23 cellular contexts compared by ENCODE assay signal in the genomic region with DNA sequence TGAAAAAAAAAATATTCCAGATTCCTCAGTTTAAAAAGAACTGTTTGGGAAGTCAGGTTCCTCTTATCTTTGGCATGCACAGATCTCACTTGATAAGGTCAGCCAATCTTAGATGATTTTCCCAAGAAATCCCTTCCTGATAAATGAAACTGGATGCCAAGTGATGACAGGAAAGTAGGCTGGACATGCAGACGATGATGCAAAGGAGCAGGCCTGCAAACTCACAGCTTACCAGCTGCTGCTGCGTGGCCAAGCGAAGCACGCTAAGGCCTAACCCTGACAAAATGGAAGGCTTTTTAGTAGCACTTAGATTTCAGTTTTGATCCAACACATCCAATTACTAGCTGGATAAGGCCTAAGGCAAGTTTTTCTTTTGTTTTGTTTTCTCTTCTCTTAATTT. TPM values are rescaled to one million over a fixed set of nuclear protein-coding genes. Genes with fewer than 3 reads are reported as not detected.
DNase-seq lines count a peak whose midpoint lies in the region; ATAC-seq and TF ChIP-seq lines count a peak whose summit lies in the region.
"Had no signal": no experiment of that assay in that cellular context is flagged by ENCODE, and none has a peak within 500 bp of the region (broad histone marks: within the 10 kb centered on the region; RNA-seq: fewer than 3 reads in every experiment).

No MANE protein-coding gene starts in this region.

- H3K9ac ChIP-seq in SK-N-SH, result no peak overlapping the region

- no peak overlapping the region for H3K4me3 Mint-ChIP-seq in activated T-cell treated with anti-CD3 and anti-CD28 coated beads, Interleukin-2, amount 50 U/mL, for 72 hours
- H3K4me3 Mint-ChIP-seq: B cell; CD4-positive, CD25-positive, alpha-beta regulatory T cell had no signal

- no peak for TF ChIP-seq CTCF in SK-N-SH (IDR thresholded peaks at IDR 0.05)
- TF ChIP-seq CTCF in cardiac fibroblast (IDR thresholded peaks at IDR 0.05; ENCODE audit: low read depth, low read length), result no peak
- no peak for TF ChIP-seq CTCF in hepatocyte (IDR thresholded peaks at IDR 0.05; ENCODE audit: poor library complexity)
- no peak for TF ChIP-seq CTCF in transverse colon (IDR thresholded peaks at IDR 0.05)

- TF ChIP-seq POLR2A in transverse colon (IDR thresholded peaks at IDR 0.05), result no peak

- no peaks in the 10 kb centered on the region for H3K9me3 Mint-ChIP-seq in activated T-cell treated with anti-CD3 and anti-CD28 coated beads, Interleukin-2, amount 50 U/mL, for 72 hours
- H3K9me3 Mint-ChIP-seq: CD4-positive, CD25-positive, alpha-beta regulatory T cell had no signal

- peaks cover 31% of the 10 kb centered on the region for H3K4me1 Mint-ChIP-seq in activated T-cell treated with anti-CD3 and anti-CD28 coated beads, Interleukin-2, amount 50 U/mL, for 72 hours (ENCODE audit: low read depth)
- H3K4me1 Mint-ChIP-seq: B cell had no signal

- POLR2A ChIA-PET in SK-N-SH (lab: Yijun Ruan, JAX), result interaction anchor here (1.2 kb wide), 1 partner anchor 11 kb away, joined by 6 read pairs; no protein-coding TSS in a partner anchor

- no peaks in the 10 kb centered on the region for H3K9me2 ChIP-seq in SK-N-SH
- no peaks in the 10 kb centered on the region for H3K9me2 ChIP-seq in hepatocyte (replicated peaks; ENCODE audit: insufficient read depth)

- H3K79me2 ChIP-seq in SK-N-SH (ENCODE audit: insufficient read depth) (peaks cover 8% of the 10 kb centered on the region; the same call in 1 of the 2 replicates), hepatocyte (peaks cover 31% of the 10 kb centered on the region)

- peaks cover 0 to 6% of the 10 kb centered on the region in 2 experiments; a peak in 2 of 4 replicates for H3K4me1 ChIP-seq in SK-N-SH (ENCODE audit: control insufficient read depth in 1 of 2, insufficient read depth in 2 of 2, low read depth in 1 of 2, low read length in 1 of 2)
- no peaks in the 10 kb centered on the region for H3K4me1 ChIP-seq in hepatocyte (ENCODE audit: insufficient read depth)
- H3K4me1 ChIP-seq in transverse colon, result no peaks in the 10 kb centered on the region
- H3K4me1 ChIP-seq: Caco-2 had no signal

- H3K36me3 Mint-ChIP-seq in activated T-cell treated with anti-CD3 and anti-CD28 coated beads, Interleukin-2, amount 50 U/mL, for 72 hours (ENCODE audit: insufficient read depth in 2 of 2), result peaks cover 7 to 21% of the 10 kb centered on the region in 2 donors

- peaks cover 38 to 54% of the 10 kb centered on the region in 2 experiments for H3K36me3 ChIP-seq in SK-N-SH (replicated peaks in 1 of 2; ENCODE audit: control insufficient read depth in 1 of 2, insufficient read depth in 2 of 2, low read length in 1 of 2)
- H3K36me3 ChIP-seq in hepatocyte (replicated peaks; ENCODE audit: insufficient read depth, low read depth), result no peaks in the 10 kb centered on the region
- peaks cover 0 to 31% (median 13%) of the 10 kb centered on the region in 4 donors for H3K36me3 ChIP-seq in transverse colon

- TF ChIP-seq EP300 in SK-N-SH (IDR thresholded peaks at IDR 0.05; ENCODE audit: borderline replicate concordance in 1 of 2, low read depth in 1 of 2, low read length in 1 of 2) (no peak), transverse colon (IDR thresholded peaks at IDR 0.05; ENCODE audit: low read depth) (no peak)

- ATAC-seq in SK-N-SH treated with all-trans-retinoic acid at 6 μM for 48 hours, result no peak; the same call in 2 of the 3 replicates
- ATAC-seq in sciatic nerve, result peak; percentile 84
- no peak for ATAC-seq in activated T-cell treated with anti-CD3 and anti-CD28 coated beads, Interleukin-2, amount 50 U/mL, for 72 hours (replicated peaks in 1 of 2)
- ATAC-seq: GM12878, HCT116 had no signal

- H2AFZ ChIP-seq in SK-N-SH (ENCODE audit: low read depth) (no peak overlapping the region), hepatocyte (no peak overlapping the region)

- H3K27ac ChIP-seq in SK-N-SH (ENCODE audit: low read depth in 2 of 2, low read length in 1 of 2) (peak overlapping the region in 1 of 2 experiments; percentile 69; a peak in 2 of 4 replicates), hepatocyte (no peak overlapping the region), transverse colon (no peak overlapping the region)

- 80% methylated on average over 4 of the region's 4 CpGs for WGBS in SK-N-SH (ENCODE audit: low lambda C conversion rate)
- WGBS in hepatocyte (ENCODE audit: low lambda C conversion rate, missing lambda C conversion rate), result 69% methylated on average over 4 of the region's 4 CpGs
- WGBS in transverse colon (ENCODE audit: low coverage in 1 of 2), 2 donors, result 87 to 94% methylated on average over 4 of the region's 4 CpGs

- H3K27ac Mint-ChIP-seq in activated T-cell treated with anti-CD3 and anti-CD28 coated beads, Interleukin-2, amount 50 U/mL, for 72 hours, result no peak overlapping the region
- H3K27ac Mint-ChIP-seq: B cell; CD4-positive, CD25-positive, alpha-beta regulatory T cell had no signal

- CTCF ChIA-PET in SK-N-SH (lab: Yijun Ruan, JAX), result interaction anchor here (0.7 to 1.0 kb wide), 3 partner anchors 17 to 58 kb away, joined by 3 read pairs; no protein-coding TSS in a partner anchor

- H3K4me2 ChIP-seq in SK-N-SH (no peak overlapping the region), hepatocyte (no peak overlapping the region)

- in situ Hi-C loops in transverse colon (cut with MboI; ENCODE audit: low pct_ligation_motif_present in 1 of 4, low pct_unique_long_range_greater_than_20kb in 1 of 4, low sequenced_read_pairs in 3 of 4), result no loop called here

- TF ChIP-seq RAD21 in SK-N-SH (IDR thresholded peaks at IDR 0.05; ENCODE audit: low read length), result no peak

- no peaks in the 10 kb centered on the region for H3K27me3 Mint-ChIP-seq in activated T-cell treated with anti-CD3 and anti-CD28 coated beads, Interleukin-2, amount 50 U/mL, for 72 hours (ENCODE audit: low read depth)
- H3K27me3 Mint-ChIP-seq: B cell; CD4-positive, CD25-positive, alpha-beta regulatory T cell had no signal

- 0 out of 2 replicates have a peak, but pooled peaks cover 3% of the 10 kb centered on the region for H4K20me1 ChIP-seq in SK-N-SH (ENCODE audit: insufficient read depth)
- peaks cover 8% of the 10 kb centered on the region for H4K20me1 ChIP-seq in hepatocyte (ENCODE audit: insufficient read depth, poor library complexity, severe bottlenecking)

- DNase-seq in SK-N-SH (peak; percentile 41), cardiac fibroblast (ENCODE audit: low read depth in 2 of 2) (peak; percentile 28 to 35), hepatocyte (ENCODE audit: low spot score) (peak; percentile 40), sciatic nerve (ENCODE audit: low spot score) (no peak), transverse colon (no peak)
- DNase-seq in activated CD4-positive, CD25-positive, alpha-beta regulatory T cell treated with anti-CD3 and anti-CD28 coated beads, Interleukin-2, amount 50 U/mL, for 72 hours, result no peak
- DNase-seq in activated T-cell treated with anti-CD3 and anti-CD28 coated beads, Interleukin-2, amount 50 U/mL, for 72 hours, result no peak
- DNase-seq: 8988T; Caco-2; CD4-positive, CD25-positive, alpha-beta regulatory T cell; EL; GOT3; MM.1S; NCI-H1092 treated with DMSO at 0.1 percent for 48 hours; NCI-H146; NCI-H2081; NCI-H345; NCI-H524 treated with DMSO at 0.1 percent for 48 hours; SHP77 treated with DMSO at 0.1 percent for 48 hours had no signal

- intact Hi-C loops in sciatic nerve (cut with DNase I) (no loop called here), transverse colon (cut with DNase I; ENCODE audit: low total_unique reads) (no loop called here)

- H3K9me3 ChIP-seq in SK-N-SH (no peaks in the 10 kb centered on the region), hepatocyte (ENCODE audit: low read depth) (no peaks in the 10 kb centered on the region), transverse colon (no peaks in the 10 kb centered on the region)
- H3K9me3 ChIP-seq: Caco-2 had no signal

- H3K4me3 ChIP-seq in SK-N-SH (ENCODE audit: low read depth in 2 of 2, low read length in 1 of 2), result no peak overlapping the region
- no peak overlapping the region for H3K4me3 ChIP-seq in cardiac fibroblast (replicated peaks in 1 of 2; ENCODE audit: low read depth in 2 of 2, low read length in 2 of 2)
- H3K4me3 ChIP-seq in hepatocyte, result no peak overlapping the region
- H3K4me3 ChIP-seq in transverse colon, result no peak overlapping the region
- H3K4me3 ChIP-seq: GM12878 had no signal

- H3F3A ChIP-seq in SK-N-SH (replicated peaks; ENCODE audit: insufficient read depth), result peaks cover 4% of the 10 kb centered on the region

- H3K27me3 ChIP-seq in SK-N-SH (ENCODE audit: insufficient read depth) (no peaks in the 10 kb centered on the region), hepatocyte (no peaks in the 10 kb centered on the region), transverse colon (no peaks in the 10 kb centered on the region)

TF ChIP-seq in SK-N-SH, 30 proteins besides CTCF, POLR2A, EP300 and RAD21:
- TF ChIP-seq GATA2 (CRISPR knock-in tag; IDR thresholded peaks at IDR 0.05) (0 out of 2 replicates have a peak, but pooled peaks have one; percentile 20), MEF2A (IDR thresholded peaks at IDR 0.05; ENCODE audit: borderline replicate concordance, low read depth) (no peak)

TF ChIP-seq in SK-N-SH treated with all-trans-retinoic acid at 6 μM for 48 hours, 23 proteins besides CTCF, POLR2A, EP300 and RAD21 (continues in another document):
- TF ChIP-seq ARNTL (CRISPR knock-in tag; IDR thresholded peaks at IDR 0.05; ENCODE audit: borderline replicate concordance, low read depth), result no peak

RNA-seq across cellular contexts. Expression of gene TADA1, which starts 10.1 kb away (rescaled TPM):
- polyA plus RNA-seq in SK-N-SH (2012; rRNA removed) (9.3 and 13.6 TPM in 2 replicates), hepatocyte (13.4 and 13.6 TPM in 2 replicates)
- 12.5 and 12.7 TPM in 2 replicates for polyA plus RNA-seq in SK-N-SH (2012; cell fraction: cytosol; rRNA removed)
- polyA plus RNA-seq in SK-N-SH (2012; cell fraction: nucleus; rRNA removed), result 12.3 and 16.7 TPM in 2 replicates
- total RNA-seq in hepatocyte (19.7 and 21.4 TPM in 2 replicates), sciatic nerve (16.9 TPM), transverse colon (10 to 100 TPM in 3 of 4 donors, 1 to 10 TPM in 1; 1.5 to 21.7 (median 12.0) TPM)
- 10 to 100 TPM; 17.3 to 17.9 TPM for total RNA-seq in activated T-cell treated with anti-CD3 and anti-CD28 coated beads, Interleukin-2, amount 50 U/mL, for 72 hours

RNA-seq across cellular contexts. Expression of gene POGK, which starts 26.7 kb away (rescaled TPM):
- polyA plus RNA-seq in SK-N-SH (2012; rRNA removed), result 13.9 and 15.0 TPM in 2 replicates
- 15.2 and 16.4 TPM in 2 replicates for polyA plus RNA-seq in SK-N-SH (2012; cell fraction: cytosol; rRNA removed)
- polyA plus RNA-seq in SK-N-SH (2012; cell fraction: nucleus; rRNA removed), result 16.7 and 21.0 TPM in 2 replicates
- total RNA-seq in hepatocyte, result 37.2 and 40.6 TPM in 2 replicates
- polyA plus RNA-seq in hepatocyte, result 21.6 and 22.6 TPM in 2 replicates
- 55.1 TPM for total RNA-seq in sciatic nerve
- total RNA-seq in activated T-cell treated with anti-CD3 and anti-CD28 coated beads, Interleukin-2, amount 50 U/mL, for 72 hours, result 10 to 100 TPM; 50.6 to 51.7 TPM
- total RNA-seq in transverse colon, result 10 to 100 TPM; 16.8 to 29.9 (median 24.9) TPM

Comparison
In these comparisons a context has a peak if more than half of its experiments do, and no peak if none do; other contexts are left out.
1. DNase-seq: peak in SK-N-SH (single experiment), cardiac fibroblast (2 of 2) and hepatocyte (single experiment); none in sciatic nerve (single experiment), activated CD4-positive, CD25-positive, alpha-beta regulatory T cell treated with anti-CD3 and anti-CD28 coated beads, Interleukin-2, amount 50 U/mL, for 72 hours (single experiment), activated T-cell treated with anti-CD3 and anti-CD28 coated beads, Interleukin-2, amount 50 U/mL, for 72 hours (0 of 2) and transverse colon (single experiment).